18 cellular contexts compared by ENCODE assay signal in genomic region chr10:70675496-70676161, GRCh38. TPM values are rescaled to one million over a fixed set of nuclear protein-coding genes. Genes with fewer than 3 reads are reported as not detected.
"Had no signal": no experiment of that assay in that cellular context is flagged by ENCODE, and none has a peak within 500 bp of the region (broad histone marks: within the 10 kb centered on the region; RNA-seq: fewer than 3 reads in every experiment).

No MANE protein-coding gene starts in this region.

- H3K9me3 Mint-ChIP-seq: activated CD4-positive, alpha-beta T cell treated with anti-CD3 and anti-CD28 coated beads, Interleukin-2, amount 10 ng/mL, durations not matched to agents 24 days and 14 days; activated naive CD4-positive, alpha-beta T cell treated with anti-CD3 and anti-CD28 coated beads, Interleukin-2, amount 10 ng/mL, durations not matched to agents 7 days and 5 days; activated naive CD8-positive, alpha-beta T cell treated with anti-CD3 and anti-CD28 coated beads, Interleukin-2, amount 50 U/mL, for 24 hours; activated T-cell treated with anti-CD3 and anti-CD28 coated beads, Interleukin-2, amount 50 U/mL, for 24 hours; natural killer cell had no signal

- H3K4me3 ChIP-seq: breast epithelium, tibial nerve had no signal

- H3K36me3 ChIP-seq: breast epithelium, tibial nerve had no signal

- DNase-seq: activated CD4-positive, alpha-beta T cell treated with anti-CD3 and anti-CD28 coated beads, Interleukin-2, amount 10 ng/mL, durations not matched to agents 24 days and 14 days; activated CD8-positive, alpha-beta T cell treated with anti-CD3 and anti-CD28 coated beads, Interleukin-2, amount 10 ng/mL, durations not matched to agents 7 days and 5 days; activated effector memory CD4-positive, alpha-beta T cell treated with Interleukin-2 at 50 U/mL for 16 hours; activated naive CD4-positive, alpha-beta T cell treated with anti-CD3 and anti-CD28 coated beads, Interleukin-2, amount 10 ng/mL, durations not matched to agents 7 days and 5 days; activated naive CD8-positive, alpha-beta T cell treated with anti-CD3 and anti-CD28 coated beads, Interleukin-2, amount 50 U/mL, for 24 hours; activated T-cell treated with anti-CD3 and anti-CD28 coated beads, Interleukin-2, amount 50 U/mL, for 24 hours; cortex of kidney; effector CD4-positive, alpha-beta T cell; mesendoderm; natural killer cell; stimulated activated CD4-positive, alpha-beta T cell treated with anti-CD3 and anti-CD28 coated beads, Interleukin-12 subunit alpha, Interleukin-12 subunit beta, amount 100 ng/mL, for 4 hours; stimulated activated CD4-positive, alpha-beta T cell treated with anti-CD3 and anti-CD28 coated beads, Interleukin-1b, Interleukin-23, amount 100 ng/mL, for 48 hours; stimulated activated naive CD8-positive, alpha-beta T cell treated with anti-CD3 and anti-CD28 coated beads, Interleukin-15, Interleukin-2, amounts not matched to agents 100 U/mL and 50 U/mL, for 24 hours; SW 1271; T-helper 2 cell had no signal

- H3K9me3 ChIP-seq: breast epithelium, tibial nerve had no signal

- H3K4me3 Mint-ChIP-seq: activated CD4-positive, alpha-beta T cell treated with anti-CD3 and anti-CD28 coated beads, Interleukin-2, amount 10 ng/mL, durations not matched to agents 24 days and 14 days; activated CD8-positive, alpha-beta T cell treated with anti-CD3 and anti-CD28 coated beads, Interleukin-2, amount 10 ng/mL, durations not matched to agents 7 days and 5 days; activated naive CD4-positive, alpha-beta T cell treated with anti-CD3 and anti-CD28 coated beads, Interleukin-2, amount 10 ng/mL, durations not matched to agents 7 days and 5 days; activated naive CD8-positive, alpha-beta T cell treated with anti-CD3 and anti-CD28 coated beads, Interleukin-2, amount 50 U/mL, for 24 hours; activated T-cell treated with anti-CD3 and anti-CD28 coated beads, Interleukin-2, amount 50 U/mL, for 24 hours; natural killer cell had no signal

- H3K36me3 Mint-ChIP-seq: activated naive CD4-positive, alpha-beta T cell treated with anti-CD3 and anti-CD28 coated beads, Interleukin-2, amount 10 ng/mL, durations not matched to agents 7 days and 5 days; natural killer cell had no signal

- H3K27ac Mint-ChIP-seq: activated CD4-positive, alpha-beta T cell treated with anti-CD3 and anti-CD28 coated beads, Interleukin-2, amount 10 ng/mL, durations not matched to agents 24 days and 14 days; activated CD8-positive, alpha-beta T cell treated with anti-CD3 and anti-CD28 coated beads, Interleukin-2, amount 10 ng/mL, durations not matched to agents 7 days and 5 days; activated naive CD4-positive, alpha-beta T cell treated with anti-CD3 and anti-CD28 coated beads, Interleukin-2, amount 10 ng/mL, durations not matched to agents 7 days and 5 days; activated naive CD8-positive, alpha-beta T cell treated with anti-CD3 and anti-CD28 coated beads, Interleukin-2, amount 50 U/mL, for 24 hours; activated T-cell treated with anti-CD3 and anti-CD28 coated beads, Interleukin-2, amount 50 U/mL, for 24 hours; natural killer cell had no signal

- H3K4me1 ChIP-seq: breast epithelium had no signal

- H3K27ac ChIP-seq: breast epithelium, tibial nerve had no signal

- ATAC-seq: activated CD8-positive, alpha-beta T cell treated with anti-CD3 and anti-CD28 coated beads, Interleukin-2, amount 10 ng/mL, durations not matched to agents 7 days and 5 days; activated naive CD8-positive, alpha-beta T cell treated with anti-CD3 and anti-CD28 coated beads, Interleukin-2, amount 50 U/mL, for 24 hours; natural killer cell; stimulated activated naive CD8-positive, alpha-beta T cell treated with anti-CD3 and anti-CD28 coated beads, Interleukin-15, Interleukin-2, amounts not matched to agents 100 U/mL and 50 U/mL, for 24 hours had no signal

RNA-seq across cellular contexts. Expression of gene ADAMTS14, which starts 3.3 kb away (rescaled TPM):
- total RNA-seq: endothelial cell of umbilical vein had no signal
- polyA plus RNA-seq: endothelial cell of umbilical vein had no signal
